ENCODE assay signal across 9 cellular contexts in genomic region chr3:138082085-138082991, GRCh38. TPM values are rescaled to one million over a fixed set of nuclear protein-coding genes. Genes with fewer than 3 reads are reported as not detected.
DNase-seq lines count a peak whose midpoint lies in the region; ATAC-seq, FAIRE-seq and TF ChIP-seq lines count a peak whose summit lies in the region.
"Had no signal": no experiment of that assay in that cellular context is flagged by ENCODE, and none has a peak within 500 bp of the region (broad histone marks: within the 10 kb centered on the region; RNA-seq: fewer than 3 reads in every experiment).

No MANE protein-coding gene starts in this region.

- peak overlapping the region; percentile 95 for H3K27ac Mint-ChIP-seq in astrocyte (ENCODE audit: unreplicated experiment)

- peak overlapping the region; percentile 77 for H3K9ac ChIP-seq in astrocyte (ENCODE audit: low read length)

- H3K4me1 ChIP-seq in astrocyte (ENCODE audit: insufficient read depth, low read length) (peaks cover 67% of the 10 kb centered on the region), mesodermal cell (ENCODE audit: control insufficient read depth, insufficient read depth, low read length, poor library complexity, severe bottlenecking) (peaks cover 51% of the 10 kb centered on the region)

- H3K27ac ChIP-seq in astrocyte (ENCODE audit: low read depth, low read length), result peak overlapping the region; percentile 90
- H3K27ac ChIP-seq in mesodermal cell (ENCODE audit: low read depth, low read length, severe bottlenecking), result peak overlapping the region; percentile 68

- no peaks in the 10 kb centered on the region for H3K27me3 ChIP-seq in astrocyte (ENCODE audit: insufficient read depth, low read length)

- ATAC-seq in HG03095 (IDR thresholded peaks at IDR 0.05; ENCODE audit: unreplicated experiment) (no peak), HG03039 (IDR thresholded peaks at IDR 0.05; ENCODE audit: unreplicated experiment) (no peak)

- peaks cover 56% of the 10 kb centered on the region for H3K4me1 Mint-ChIP-seq in astrocyte (ENCODE audit: low read depth, unreplicated experiment)

- peak overlapping the region; percentile 74 for H3K4me3 Mint-ChIP-seq in astrocyte (ENCODE audit: unreplicated experiment)

- no peak overlapping the region for H2AFZ ChIP-seq in astrocyte (ENCODE audit: low read depth, low read length)

- TF ChIP-seq CTCF in LNCaP clone FGC (IDR thresholded peaks at IDR 0.05; ENCODE audit: control insufficient read depth, extremely low read depth, insufficient read depth), result no peak
- TF ChIP-seq CTCF in astrocyte (IDR thresholded peaks at IDR 0.05; ENCODE audit: insufficient read depth, low read depth, low read length), result no peak

- peaks cover 4% of the 10 kb centered on the region for H4K20me1 ChIP-seq in astrocyte (ENCODE audit: insufficient read depth, low read length)

- FAIRE-seq in astrocyte (lab: Jason Lieb, UNC), result peak; percentile 41
- FAIRE-seq: G401.6 had no signal

- DNase-seq in activated CD4-positive, alpha-beta T cell treated with anti-CD3 and anti-CD28 coated beads for 48 hours, result peak; percentile 37
- no peak for DNase-seq in activated CD4-positive, alpha-beta T cell treated with anti-CD3 and anti-CD28 coated beads for 4 hours
- DNase-seq in LNCaP clone FGC (ENCODE audit: low read depth) (peak; percentile 58), astrocyte (ENCODE audit: low read depth) (peak; percentile 97), SK-N-DZ (ENCODE audit: low spot score) (no peak)

- H3K79me2 ChIP-seq in astrocyte (ENCODE audit: insufficient read depth, low read length), result no peaks in the 10 kb centered on the region

- H3K4me2 ChIP-seq in astrocyte (ENCODE audit: low read length), result peak overlapping the region; percentile 75

- 78 to 92% methylated on average over 4 to 5 of the region's 8 CpGs for WGBS in mesodermal cell (ENCODE audit: insufficient coverage in 2 of 2), 2 experiments

- H3K36me3 Mint-ChIP-seq in astrocyte (ENCODE audit: low read depth, unreplicated experiment), result peaks cover 35% of the 10 kb centered on the region

- peaks cover 2% of the 10 kb centered on the region for H3K9me3 Mint-ChIP-seq in astrocyte (ENCODE audit: unreplicated experiment)

- H3K4me3 ChIP-seq in LNCaP clone FGC (ENCODE audit: low read depth, low read length), result no peak overlapping the region
- peak overlapping the region; percentile 41 for H3K4me3 ChIP-seq in astrocyte (ENCODE audit: insufficient read depth, low read depth, low read length)
- H3K4me3 ChIP-seq in mesodermal cell (ENCODE audit: extremely low read depth, insufficient read depth, low read length, poor library complexity, severe bottlenecking), result no peak overlapping the region

- H3K36me3 ChIP-seq in astrocyte (ENCODE audit: insufficient read depth, low read length), result peaks cover 21% of the 10 kb centered on the region
- peaks cover 66% of the 10 kb centered on the region for H3K36me3 ChIP-seq in mesodermal cell (ENCODE audit: control insufficient read depth, insufficient read depth, low read length)

- H3K27me3 Mint-ChIP-seq in astrocyte (ENCODE audit: low read depth, unreplicated experiment), result no peaks in the 10 kb centered on the region

- H3K9me3 ChIP-seq in astrocyte (ENCODE audit: insufficient read depth, low read depth, low read length) (no peaks in the 10 kb centered on the region), mesodermal cell (ENCODE audit: control insufficient read depth, low read length) (peaks cover 7% of the 10 kb centered on the region)

RNA-seq across cellular contexts. Expression of gene DZIP1L, which starts 33.1 kb away (rescaled TPM):
- total RNA-seq in astrocyte, result 19.0 and 19.8 TPM in 2 replicates
- polyA plus RNA-seq in mesodermal cell (2013, experiment 1 of 2), result 12.6 TPM
- 9.6 TPM for polyA plus RNA-seq in mesodermal cell (2013, experiment 2 of 2)
- polyA plus RNA-seq in SK-N-DZ (2014; cell fraction: cytosol; rRNA removed), result 13.0 and 19.9 TPM in 2 replicates
- 24.2 and 24.4 TPM in 2 replicates for polyA plus RNA-seq in SK-N-DZ (2014; cell fraction: nucleus; rRNA removed)

RNA-seq across cellular contexts. Expression of gene A4GNT, which starts 49.9 kb away (rescaled TPM):
- not detected in 2 replicates for total RNA-seq in astrocyte
- polyA plus RNA-seq in mesodermal cell (2013, experiment 1 of 2), result not detected
- polyA plus RNA-seq in mesodermal cell (2013, experiment 2 of 2), result not detected
- not detected in 2 replicates for polyA plus RNA-seq in SK-N-DZ (2014; cell fraction: cytosol; rRNA removed)
- not detected in 2 replicates for polyA plus RNA-seq in SK-N-DZ (2014; cell fraction: nucleus; rRNA removed)

Comparison
In these comparisons a context has a peak if more than half of its experiments do, and no peak if none do; other contexts are left out.
1. DNase-seq: peak in activated CD4-positive, alpha-beta T cell treated with anti-CD3 and anti-CD28 coated beads for 48 hours (single experiment), LNCaP clone FGC (single experiment) and astrocyte (single experiment); none in activated CD4-positive, alpha-beta T cell treated with anti-CD3 and anti-CD28 coated beads for 4 hours (0 of 2) and SK-N-DZ (single experiment).